ENCODE assay signal across 9 cellular contexts in genomic region chr11:27718346-27718852, GRCh38. TPM values are rescaled to one million over a fixed set of nuclear protein-coding genes. Genes with fewer than 3 reads are reported as not detected.
DNase-seq lines count a peak whose midpoint lies in the region; FAIRE-seq and TF ChIP-seq lines count a peak whose summit lies in the region.
"Had no signal": no experiment of that assay in that cellular context is flagged by ENCODE, and none has a peak within 500 bp of the region (broad histone marks: within the 10 kb centered on the region; RNA-seq: fewer than 3 reads in every experiment).

No MANE protein-coding gene starts in this region.

- H3K36me3 Mint-ChIP-seq in astrocyte (ENCODE audit: low read depth, unreplicated experiment), result no peaks in the 10 kb centered on the region

- peak overlapping the region; percentile 91 for H3K4me3 Mint-ChIP-seq in astrocyte (ENCODE audit: unreplicated experiment)

- H3K9me3 ChIP-seq in astrocyte (ENCODE audit: insufficient read depth, low read depth, low read length) (no peaks in the 10 kb centered on the region), iPS-18c (ENCODE audit: control insufficient read depth, insufficient read depth, low read length) (no peaks in the 10 kb centered on the region), testis (no peaks in the 10 kb centered on the region), spleen (peaks cover 0 to 11% (median 0%) of the 10 kb centered on the region in 8 donors)

- no peaks in the 10 kb centered on the region for H3K36me3 ChIP-seq in astrocyte (ENCODE audit: insufficient read depth, low read length)
- H3K36me3 ChIP-seq in testis (ENCODE audit: low read depth, missing control alignments), result no peaks in the 10 kb centered on the region
- H3K36me3 ChIP-seq in spleen, result no peaks in the 10 kb centered on the region

- no peak for FAIRE-seq in astrocyte (lab: Jason Lieb, UNC)

- DNase-seq in D341Med (ENCODE audit: low spot score) (peak; percentile 84), NCI-H187 treated with DMSO at 0.1 percent for 48 hours (lab: John Stamatoyannopoulos, UW) (peak; percentile 35), astrocyte (ENCODE audit: low read depth) (peak; percentile 91), testis (peak; percentile 19), spleen (no peak), GM19240 (ENCODE audit: insufficient read length, low spot score) (no peak)
- DNase-seq in stimulated activated CD4-positive, alpha-beta T cell treated with anti-CD3 and anti-CD28 coated beads, Interleukin-4, amount 100 ng/mL, for 4 hours, result no peak

- no peaks in the 10 kb centered on the region for H3K9me3 Mint-ChIP-seq in astrocyte (ENCODE audit: unreplicated experiment)

- H3K27me3 Mint-ChIP-seq in astrocyte (ENCODE audit: low read depth, unreplicated experiment), result peaks cover 21% of the 10 kb centered on the region

- peaks cover 24% of the 10 kb centered on the region for H3K4me1 ChIP-seq in astrocyte (ENCODE audit: insufficient read depth, low read length)
- H3K4me1 ChIP-seq in testis, result peaks cover 13% of the 10 kb centered on the region
- peaks cover 0 to 28% (median 14%) of the 10 kb centered on the region in 6 donors for H3K4me1 ChIP-seq in spleen

- H4K20me1 ChIP-seq in astrocyte (ENCODE audit: insufficient read depth, low read length), result no peaks in the 10 kb centered on the region

- peak overlapping the region; percentile 91 for H3K9ac ChIP-seq in astrocyte (ENCODE audit: low read length)

- H3K4me3 ChIP-seq in astrocyte (ENCODE audit: insufficient read depth, low read depth, low read length) (peak overlapping the region; percentile 82), iPS-18c (ENCODE audit: insufficient read depth, low read depth, low read length) (peak overlapping the region; percentile 86), testis (peak overlapping the region in 1 of 2 donors; percentile 34), spleen (peak overlapping the region in 4 of 8 donors; percentile 6 to 47 (median 26))

- WGBS in testis, 2 donors, result 0 to 4% methylated on average over 26 to 29 of the region's 29 CpGs
- 4 to 5% (median 4%) methylated on average over 22 to 29 of the region's 29 CpGs for WGBS in spleen, 5 donors

- H3K27me3 ChIP-seq in astrocyte (ENCODE audit: insufficient read depth, low read length), result peaks cover 14% of the 10 kb centered on the region
- H3K27me3 ChIP-seq in testis, result no peaks in the 10 kb centered on the region
- peaks cover 4 to 88% (median 70%) of the 10 kb centered on the region in 7 donors for H3K27me3 ChIP-seq in spleen (replicated peaks in 1 of 7)

- TF ChIP-seq POLR2A in testis (IDR thresholded peaks at IDR 0.05), result no peak
- TF ChIP-seq POLR2A in spleen (IDR thresholded peaks at IDR 0.05), result no peak

- peak overlapping the region; percentile 87 for H2AFZ ChIP-seq in astrocyte (ENCODE audit: low read depth, low read length)

- TF ChIP-seq CTCF in astrocyte (IDR thresholded peaks at IDR 0.05; ENCODE audit: insufficient read depth, low read depth, low read length) (no peak), testis (IDR thresholded peaks at IDR 0.05) (no peak), spleen (IDR thresholded peaks at IDR 0.05 in 8 of 11, conservative IDR thresholded peaks at IDR 0.05 in 3 of 11) (no peak)

- intact Hi-C loops in testis (cut with DNase I; ENCODE audit: low total_unique reads) (no loop called here), spleen (cut with DNase I; ENCODE audit: low total_unique reads) (no loop called here)

- H3K27ac ChIP-seq in astrocyte (ENCODE audit: low read depth, low read length), result peak overlapping the region; percentile 84
- H3K27ac ChIP-seq in testis, result no peak overlapping the region
- no peak overlapping the region for H3K27ac ChIP-seq in spleen
- H3K27ac ChIP-seq: epithelial cell of prostate had no signal

- H3K27ac Mint-ChIP-seq in astrocyte (ENCODE audit: unreplicated experiment), result peak overlapping the region; percentile 98

- peak overlapping the region; percentile 99 for H3K4me2 ChIP-seq in astrocyte (ENCODE audit: low read length)

- H3K4me1 Mint-ChIP-seq in astrocyte (ENCODE audit: low read depth, unreplicated experiment), result peaks cover 19% of the 10 kb centered on the region

- H3K79me2 ChIP-seq in astrocyte (ENCODE audit: insufficient read depth, low read length), result no peaks in the 10 kb centered on the region

RNA-seq across cellular contexts. Expression of gene BDNF, which starts 18.1 kb away (rescaled TPM):
- 24.4 and 27.2 TPM in 2 replicates for total RNA-seq in astrocyte
- under 1 TPM; 0.62 to 0.87 TPM for total RNA-seq in testis
- 1.1 TPM for polyA plus RNA-seq in testis (ENCODE audit: insufficient read depth, low read depth, low replicate concordance)
- under 1 TPM in 5 of 7 donors, not detected in 2; 0.07 to 0.29 (median 0.17) TPM for total RNA-seq in spleen
- under 1 TPM; 0.02 to 0.04 (median 0.03) TPM for polyA plus RNA-seq in spleen

Comparison
In these comparisons a context has a peak if more than half of its experiments do, and no peak if none do; other contexts are left out.
1. DNase-seq: peak in D341Med (single experiment), NCI-H187 treated with DMSO at 0.1 percent for 48 hours (single experiment), astrocyte (single experiment) and testis (single experiment); none in spleen (single experiment), GM19240 (single experiment) and stimulated activated CD4-positive, alpha-beta T cell treated with anti-CD3 and anti-CD28 coated beads, Interleukin-4, amount 100 ng/mL, for 4 hours (0 of 2).
2. RNA of gene BDNF, which starts 18.1 kb away (total RNA-seq): 24.4 to 27.2 TPM in astrocyte; 0.62 to 0.87 TPM in testis and 0.07 to 0.29 TPM in spleen; every median in the first group is over 10 times any median in the second.